Comparison of ENCODE assay signal across 15 cellular contexts in the genomic region with DNA sequence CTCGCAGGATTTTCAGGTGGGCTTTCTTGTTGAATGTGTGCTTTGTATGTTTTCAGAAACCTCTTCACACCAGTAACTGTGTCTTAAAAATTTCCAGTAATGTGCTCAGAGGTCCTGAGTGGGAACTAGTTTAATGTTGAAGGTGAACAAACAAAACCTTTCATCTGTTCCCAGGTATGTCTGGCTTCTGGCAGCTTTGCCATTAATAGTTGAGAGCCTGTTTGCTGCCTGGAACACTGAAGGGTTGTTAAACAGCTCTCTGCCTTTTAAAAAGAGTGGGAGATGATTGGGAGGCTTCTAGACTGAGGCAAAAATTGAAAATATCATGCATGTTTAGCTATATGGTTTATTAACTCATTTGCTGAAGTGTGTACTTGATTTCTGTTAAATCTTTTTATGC.
DNase-seq lines count a peak whose midpoint lies in the region; ATAC-seq, FAIRE-seq and TF ChIP-seq lines count a peak whose summit lies in the region.
"Had no signal": no experiment of that assay in that cellular context is flagged by ENCODE, and none has a peak within 500 bp of the region (broad histone marks: within the 10 kb centered on the region; RNA-seq: fewer than 3 reads in every experiment).

No MANE protein-coding gene starts in this region.

- ATAC-seq in GM18907 (IDR thresholded peaks at IDR 0.05; ENCODE audit: unreplicated experiment) (peak; percentile 3), GM21786 (IDR thresholded peaks at IDR 0.05; ENCODE audit: unreplicated experiment) (peak; percentile 0), pancreas (peak in 3 of 4 donors; percentile 65 to 81 (median 66)), left ventricle myocardium superior (no peak)
- ATAC-seq: Panc1; stimulated activated naive CD8-positive, alpha-beta T cell treated with anti-CD3 and anti-CD28 coated beads, Interleukin-15, amount 100 ng/mL, for 72 hours had no signal

- H3K27ac ChIP-seq in MM.1S (ENCODE audit: low read length) (peak overlapping the region; percentile 93; the same call in 1 of the 2 replicates), pancreas (peak overlapping the region in 1 of 4 donors; percentile 14), endodermal cell (ENCODE audit: low read depth, low read length) (no peak overlapping the region)
- H3K27ac ChIP-seq: left ventricle myocardium inferior had no signal

- intact Hi-C loops in pancreas (cut with DNase I) (no loop called here), left ventricle myocardium superior (cut with micrococcal nuclease) (no loop called here)
- intact Hi-C loops in activated CD4-positive, alpha-beta T cell treated with anti-CD3 and anti-CD28 coated beads, Interleukin-2, amount 10 ng/mL, durations not matched to agents 24 days and 14 days (cut with micrococcal nuclease): no loop called here

- no peaks in the 10 kb centered on the region for H3K36me3 Mint-ChIP-seq in activated CD4-positive, alpha-beta T cell treated with anti-CD3 and anti-CD28 coated beads, Interleukin-2, amount 10 ng/mL, durations not matched to agents 24 days and 14 days (ENCODE audit: low read depth)
- peaks cover 12% of the 10 kb centered on the region for H3K36me3 Mint-ChIP-seq in endodermal cell (ENCODE audit: low read depth)

- no peak overlapping the region for H3K27ac Mint-ChIP-seq in activated CD4-positive, alpha-beta T cell treated with anti-CD3 and anti-CD28 coated beads, Interleukin-2, amount 10 ng/mL, durations not matched to agents 24 days and 14 days
- no peak overlapping the region for H3K27ac Mint-ChIP-seq in endodermal cell
- H3K27ac Mint-ChIP-seq: activated T-helper 1 cell treated with anti-CD3 and anti-CD28 coated beads, Interleukin-12 subunit alpha, Interleukin-12 subunit beta, Interleukin-2, Interleukin-4 antibody, amounts not matched to agents 30 ng/mL and 10 ng/mL and 1 ng/mL, durations not matched to agents 14 hours and 24 hours and 36 hours; stimulated activated naive CD8-positive, alpha-beta T cell treated with anti-CD3 and anti-CD28 coated beads, Interleukin-15, amount 100 ng/mL, for 72 hours had no signal

- H3K4me3 Mint-ChIP-seq in activated CD4-positive, alpha-beta T cell treated with anti-CD3 and anti-CD28 coated beads, Interleukin-2, amount 10 ng/mL, durations not matched to agents 24 days and 14 days: no peak overlapping the region
- H3K4me3 Mint-ChIP-seq in endodermal cell: no peak overlapping the region
- H3K4me3 Mint-ChIP-seq: activated T-helper 1 cell treated with anti-CD3 and anti-CD28 coated beads, Interleukin-12 subunit alpha, Interleukin-12 subunit beta, Interleukin-2, Interleukin-4 antibody, amounts not matched to agents 30 ng/mL and 10 ng/mL and 1 ng/mL, durations not matched to agents 14 hours and 24 hours and 36 hours; stimulated activated naive CD8-positive, alpha-beta T cell treated with anti-CD3 and anti-CD28 coated beads, Interleukin-15, amount 100 ng/mL, for 72 hours had no signal

- TF ChIP-seq CTCF in MM.1S (IDR thresholded peaks at IDR 0.05; ENCODE audit: low read length): no peak
- TF ChIP-seq CTCF in pancreas (IDR thresholded peaks at IDR 0.05): no peak
- TF ChIP-seq CTCF in endodermal cell (conservative IDR thresholded peaks at IDR 0.05): no peak

- no peaks in the 10 kb centered on the region for H3K79me2 ChIP-seq in MM.1S (ENCODE audit: low read length)

- no peaks in the 10 kb centered on the region for H3K27me3 ChIP-seq in MM.1S (replicated peaks; ENCODE audit: insufficient read depth, low read length)
- peaks cover 0 to 5% (median 0%) of the 10 kb centered on the region in 4 donors for H3K27me3 ChIP-seq in pancreas
- H3K27me3 ChIP-seq in endodermal cell (ENCODE audit: control insufficient read depth, insufficient read depth, low read length, poor library complexity, severe bottlenecking): no peaks in the 10 kb centered on the region

- H3K9ac ChIP-seq in MM.1S (ENCODE audit: low read length) (peak overlapping the region; percentile 53; the same call in 1 of the 2 replicates), endodermal cell (ENCODE audit: extremely low read depth, low read length, poor library complexity, severe bottlenecking) (no peak overlapping the region)

- no peak for FAIRE-seq in pancreas (lab: Jason Lieb, UNC)
- FAIRE-seq: HTR-8/SVneo had no signal

- DNase-seq in MM.1S (no peak), pancreas (no peak), left ventricle myocardium superior (no peak), endodermal cell (no peak)
- no peak for DNase-seq in activated CD4-positive, alpha-beta T cell treated with anti-CD3 and anti-CD28 coated beads, Interleukin-2, amount 10 ng/mL, durations not matched to agents 24 days and 14 days
- no peak for DNase-seq in activated CD4-positive, alpha-beta T cell treated with anti-CD3 and anti-CD28 coated beads, Interleukin-2, amount 50 U/mL, for 48 hours
- DNase-seq: GF-D8; NCI-H187; stimulated activated naive CD8-positive, alpha-beta T cell treated with anti-CD3 and anti-CD28 coated beads, Interleukin-15, amount 100 ng/mL, for 72 hours had no signal

- H4K20me1 ChIP-seq in MM.1S (ENCODE audit: insufficient read depth, low read length): no peaks in the 10 kb centered on the region

- H3K36me3 ChIP-seq in MM.1S (replicated peaks; ENCODE audit: insufficient read depth, low read length) (no peaks in the 10 kb centered on the region), pancreas (no peaks in the 10 kb centered on the region), endodermal cell (ENCODE audit: control insufficient read depth, insufficient read depth, low read length) (no peaks in the 10 kb centered on the region)
- H3K36me3 ChIP-seq: left ventricle myocardium inferior had no signal

- WGBS in pancreas, 2 donors: 54 to 66% methylated on average over 1 of the region's 1 CpG
- WGBS in endodermal cell (ENCODE audit: insufficient coverage in 1 of 2, insufficient read length in 1 of 2), 2 experiments: no CpG with 5 or more reads among the region's 1 CpG

- H2AFZ ChIP-seq in MM.1S (ENCODE audit: low read length): peak overlapping the region; percentile 51

- H3K4me1 Mint-ChIP-seq in activated CD4-positive, alpha-beta T cell treated with anti-CD3 and anti-CD28 coated beads, Interleukin-2, amount 10 ng/mL, durations not matched to agents 24 days and 14 days: no peaks in the 10 kb centered on the region
- H3K4me1 Mint-ChIP-seq in endodermal cell: peaks cover 9% of the 10 kb centered on the region
- H3K4me1 Mint-ChIP-seq: stimulated activated naive CD8-positive, alpha-beta T cell treated with anti-CD3 and anti-CD28 coated beads, Interleukin-15, amount 100 ng/mL, for 72 hours had no signal

- no peaks in the 10 kb centered on the region for H3K9me2 ChIP-seq in MM.1S (replicated peaks; ENCODE audit: insufficient read depth, low read length)

- peak overlapping the region; percentile 72 for H3K4me2 ChIP-seq in MM.1S (ENCODE audit: low read depth, low read length)

- peaks cover 17% of the 10 kb centered on the region for H3F3A ChIP-seq in MM.1S (ENCODE audit: insufficient read depth, low read length)

- no peaks in the 10 kb centered on the region for H3K27me3 Mint-ChIP-seq in activated CD4-positive, alpha-beta T cell treated with anti-CD3 and anti-CD28 coated beads, Interleukin-2, amount 10 ng/mL, durations not matched to agents 24 days and 14 days
- peaks cover 2% of the 10 kb centered on the region for H3K27me3 Mint-ChIP-seq in endodermal cell (ENCODE audit: insufficient read depth)
- H3K27me3 Mint-ChIP-seq: stimulated activated naive CD8-positive, alpha-beta T cell treated with anti-CD3 and anti-CD28 coated beads, Interleukin-15, amount 100 ng/mL, for 72 hours had no signal

- H3K4me1 ChIP-seq in MM.1S (ENCODE audit: low read length): peaks cover 21% of the 10 kb centered on the region
- H3K4me1 ChIP-seq in pancreas: no peaks in the 10 kb centered on the region
- no peaks in the 10 kb centered on the region for H3K4me1 ChIP-seq in endodermal cell (ENCODE audit: control insufficient read depth, insufficient read depth, low read length)
- H3K4me1 ChIP-seq: left ventricle myocardium inferior had no signal

- H3K9me3 Mint-ChIP-seq in activated CD4-positive, alpha-beta T cell treated with anti-CD3 and anti-CD28 coated beads, Interleukin-2, amount 10 ng/mL, durations not matched to agents 24 days and 14 days: no peaks in the 10 kb centered on the region
- H3K9me3 Mint-ChIP-seq in endodermal cell: peaks cover 36% of the 10 kb centered on the region

- no peaks in the 10 kb centered on the region for H3K9me3 ChIP-seq in MM.1S (replicated peaks; ENCODE audit: insufficient read depth, low read length)
- H3K9me3 ChIP-seq in pancreas: no peaks in the 10 kb centered on the region
- H3K9me3 ChIP-seq in endodermal cell (ENCODE audit: control insufficient read depth, low read length): no peaks in the 10 kb centered on the region
- H3K9me3 ChIP-seq: left ventricle myocardium inferior had no signal

- H3K4me3 ChIP-seq in MM.1S (ENCODE audit: low read length) (peak overlapping the region; percentile 48), pancreas (no peak overlapping the region), endodermal cell (ENCODE audit: low read length) (no peak overlapping the region)
- H3K4me3 ChIP-seq: left ventricle myocardium inferior had no signal
